ENCODE assay signal across 20 cellular contexts in the genomic region with DNA sequence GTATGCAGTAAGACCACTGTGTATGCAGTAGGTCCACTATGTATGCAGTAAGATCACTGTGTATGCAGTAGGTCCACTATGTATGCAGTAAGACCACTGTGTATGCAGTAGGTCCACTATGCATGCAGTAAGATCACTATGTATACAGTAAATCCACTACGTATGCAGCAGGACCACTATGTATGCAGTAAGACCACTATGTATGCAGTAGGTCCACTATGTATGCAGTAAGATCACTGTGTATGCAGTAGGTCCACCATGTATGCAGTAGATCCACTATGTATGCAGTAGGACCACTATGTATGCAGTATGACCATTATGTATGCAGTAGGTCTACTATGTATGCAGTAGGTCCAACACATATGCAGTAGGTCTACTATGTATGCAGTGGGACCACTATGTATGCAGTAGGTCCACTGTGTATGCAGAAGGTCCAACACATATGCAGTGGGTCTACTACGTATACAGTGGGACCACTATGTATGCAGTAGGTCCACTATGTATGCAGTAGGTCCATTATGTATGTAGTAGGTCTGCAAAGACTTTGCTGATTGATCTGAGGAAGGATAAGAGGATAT.
A peak's percentile ranks its signal among the peaks of the same experiment; 100 is the strongest.
DNase-seq lines count a peak whose midpoint lies in the region; ATAC-seq, FAIRE-seq and TF ChIP-seq lines count a peak whose summit lies in the region.
"Had no signal": no experiment of that assay in that cellular context is flagged by ENCODE, and none has a peak within 500 bp of the region (broad histone marks: within the 10 kb centered on the region; RNA-seq: fewer than 3 reads in every experiment).

No MANE protein-coding gene starts in this region.

- H3K36me3 Mint-ChIP-seq in stimulated activated memory B cell treated with anti-CD40 and anti-IgM and Interleukin-4, amounts not matched to agents 10 μg/mL and 1 μg/mL and 100 μg/mL, for 72 hours: no peaks in the 10 kb centered on the region
- H3K36me3 Mint-ChIP-seq: CD4-positive, CD25-positive, alpha-beta regulatory T cell; CD8-positive, alpha-beta memory T cell had no signal

- H3K27me3 Mint-ChIP-seq in stimulated activated memory B cell treated with anti-CD40 and anti-IgM and Interleukin-4, amounts not matched to agents 10 μg/mL and 1 μg/mL and 100 μg/mL, for 72 hours: no peaks in the 10 kb centered on the region

- no peak for DNase-seq in K562 (ENCODE audit: extremely low read depth in 1 of 4, low spot score in 3 of 4)
- no peak for DNase-seq in NCI-H2081 treated with DMSO at 0.1 percent for 48 hours (lab: John Stamatoyannopoulos, UW)
- no peak for DNase-seq in mucosa of descending colon
- no peak for DNase-seq in 8988T
- DNase-seq: AML-193; C1 segment of cervical spinal cord; CD4-positive, CD25-positive, alpha-beta regulatory T cell; CD8-positive, alpha-beta memory T cell; COR-L47; DMS 273 treated with DMSO at 0.1 percent for 48 hours; GOT3; H7 had no signal

- H3K36me3 ChIP-seq in BLaER1 treated with 17β-estradiol and CSF1 and Interleukin-3, amounts not matched to agents 10 nM and 100 nM: no peaks in the 10 kb centered on the region
- H3K36me3 ChIP-seq in HEK293 (ENCODE audit: control insufficient read depth in 2 of 2, insufficient read depth in 1 of 2, low read length in 2 of 2): no peaks in the 10 kb centered on the region
- no peaks in the 10 kb centered on the region for H3K36me3 ChIP-seq in K562 (ENCODE audit: control insufficient read depth, insufficient read depth, low read length)
- no peaks in the 10 kb centered on the region for H3K36me3 ChIP-seq in mucosa of descending colon (ENCODE audit: low read depth)

- H3K9me1 ChIP-seq in K562 (ENCODE audit: control insufficient read depth, insufficient read depth, low read length): no peaks in the 10 kb centered on the region

- H3K4me1 Mint-ChIP-seq in stimulated activated memory B cell treated with anti-CD40 and anti-IgM and Interleukin-4, amounts not matched to agents 10 μg/mL and 1 μg/mL and 100 μg/mL, for 72 hours: peaks cover 70% of the 10 kb centered on the region

- POLR2A ChIA-PET in HEK293 (lab: Yijun Ruan, JAX): no interaction called here
- POLR2A ChIA-PET in K562 (lab: Yijun Ruan, JAX): no interaction called here

- ATAC-seq in K562 (no peak), mucosa of descending colon (no peak)
- no peak for ATAC-seq in stimulated activated memory B cell treated with anti-CD40 and anti-IgM and Interleukin-4, amounts not matched to agents 10 μg/mL and 1 μg/mL and 100 μg/mL, for 72 hours
- ATAC-seq: A549, HCT116 had no signal

- CTCF ChIA-PET in HEK293 (lab: Yijun Ruan, JAX): no interaction called here
- CTCF ChIA-PET in K562 (lab: Yijun Ruan, JAX; ENCODE audit: low intra/inter-chr PET ratio): no interaction called here

- H3K4me3 ChIP-seq in BLaER1 treated with 17β-estradiol and CSF1 and Interleukin-3, amounts not matched to agents 10 nM and 100 nM: no peak overlapping the region
- H3K4me3 ChIP-seq in HEK293 (ENCODE audit: low read depth, low read length) (no peak overlapping the region), K562 (no peak overlapping the region), mucosa of descending colon (no peak overlapping the region)
- H3K4me3 ChIP-seq: A549 had no signal

- intact Hi-C loops in K562 (cut with micrococcal nuclease) (no loop called here), mucosa of descending colon (cut with DNase I, micrococcal nuclease) (no loop called here)

- TF ChIP-seq POLR2A in K562 (conservative IDR thresholded peaks at IDR 0.05): no peak

- no peak for TF ChIP-seq RAD21 in K562 (CRISPR knock-in tag; conservative IDR thresholded peaks at IDR 0.05 in 1 of 2, IDR thresholded peaks at IDR 0.05 in 1 of 2)

- no peaks in the 10 kb centered on the region for H3K79me2 ChIP-seq in K562 (ENCODE audit: control insufficient read depth, insufficient read depth, low read length)

- peak overlapping the region in 10 of 11 experiments; percentile 0 to 90 (median 72); a peak in 20 of 22 replicates for H3K4me2 ChIP-seq in BLaER1 treated with 17β-estradiol and CSF1 and Interleukin-3, amounts not matched to agents 10 nM and 100 nM
- H3K4me2 ChIP-seq in K562 (ENCODE audit: insufficient read depth, low read length): no peak overlapping the region
- H3K4me2 ChIP-seq: A549, KMS-11 had no signal

- in situ Hi-C loops in K562 (cut with MboI): no loop called here

- no peaks in the 10 kb centered on the region for H3K9me3 Mint-ChIP-seq in stimulated activated memory B cell treated with anti-CD40 and anti-IgM and Interleukin-4, amounts not matched to agents 10 μg/mL and 1 μg/mL and 100 μg/mL, for 72 hours
- H3K9me3 Mint-ChIP-seq: CD8-positive, alpha-beta memory T cell had no signal

- peaks cover 4 to 100% (median 86%) of the 10 kb centered on the region in 10 experiments; a peak in 19 of 20 replicates for H3K4me1 ChIP-seq in BLaER1 treated with 17β-estradiol and CSF1 and Interleukin-3, amounts not matched to agents 10 nM and 100 nM
- H3K4me1 ChIP-seq in HEK293 (ENCODE audit: control insufficient read depth, insufficient read depth, low read length) (no peaks in the 10 kb centered on the region), K562 (replicated peaks in 1 of 2; ENCODE audit: control insufficient read depth in 2 of 2, insufficient read depth in 2 of 2, low read length in 2 of 2) (no peaks in the 10 kb centered on the region), mucosa of descending colon (ENCODE audit: low read depth) (no peaks in the 10 kb centered on the region)
- H3K4me1 ChIP-seq: A549 had no signal

- TF ChIP-seq CTCF in HEK293 (tag by site-specific recombination; IDR thresholded peaks at IDR 0.05) (no peak), K562 (IDR thresholded peaks at IDR 0.05 in 2 of 3, conservative IDR thresholded peaks at IDR 0.05 in 1 of 3; ENCODE audit: insufficient read depth in 2 of 3, low read depth in 1 of 3, low read length in 3 of 3) (no peak), mucosa of descending colon (IDR thresholded peaks at IDR 0.05) (no peak)

- WGBS in K562 (ENCODE audit: insufficient coverage, low coverage, missing lambda C conversion rate): 0% methylated on average over 2 of the region's 2 CpGs

- no TSS peak for BruUV-seq in K562 (replicated peaks; lab: Mats Ljungman, UMichigan)

- no peak overlapping the region for H2AFZ ChIP-seq in K562 (ENCODE audit: low read depth, low read length)

- no peak for TF ChIP-seq EP300 in K562 (IDR thresholded peaks at IDR 0.05; ENCODE audit: low read length)

- FAIRE-seq in K562 (lab: Jason Lieb, UNC): no peak
- FAIRE-seq: A549, G401.6, GM12892 had no signal

- H3K9me3 ChIP-seq in BLaER1 treated with 17β-estradiol and CSF1 and Interleukin-3, amounts not matched to agents 10 nM and 100 nM (replicated peaks in 1 of 11): no peaks in the 10 kb centered on the region
- H3K9me3 ChIP-seq in HEK293 (ENCODE audit: control insufficient read depth, insufficient read depth, low read depth, low read length): no peaks in the 10 kb centered on the region
- no peaks in the 10 kb centered on the region for H3K9me3 ChIP-seq in K562 (replicated peaks; ENCODE audit: control insufficient read depth, insufficient read depth, low read depth, low read length)
- no peaks in the 10 kb centered on the region for H3K9me3 ChIP-seq in mucosa of descending colon
- H3K9me3 ChIP-seq: A549 had no signal

- no peaks in the 10 kb centered on the region; a peak in 1 of 22 replicates for H4K20me1 ChIP-seq in BLaER1 treated with 17β-estradiol and CSF1 and Interleukin-3, amounts not matched to agents 10 nM and 100 nM
- peaks cover 4% of the 10 kb centered on the region for H4K20me1 ChIP-seq in K562 (replicated peaks; ENCODE audit: control insufficient read depth, insufficient read depth, low read length)

- H3K27ac Mint-ChIP-seq in stimulated activated memory B cell treated with anti-CD40 and anti-IgM and Interleukin-4, amounts not matched to agents 10 μg/mL and 1 μg/mL and 100 μg/mL, for 72 hours: peak overlapping the region; percentile 61
- H3K27ac Mint-ChIP-seq: CD4-positive, CD25-positive, alpha-beta regulatory T cell had no signal

- no peak overlapping the region for H3K27ac ChIP-seq in BLaER1 treated with 17β-estradiol and CSF1 and Interleukin-3, amounts not matched to agents 10 nM and 100 nM
- H3K27ac ChIP-seq in HEK293 (ENCODE audit: extremely low read depth, low read depth, low read length) (no peak overlapping the region), K562 (ENCODE audit: extremely low read depth, low read depth, low read length) (no peak overlapping the region)
- H3K27ac ChIP-seq: A549, KMS-11 had no signal

- peaks cover 0 to 21% (median 0%) of the 10 kb centered on the region in 11 experiments; a peak in 7 of 22 replicates for H3K27me3 ChIP-seq in BLaER1 treated with 17β-estradiol and CSF1 and Interleukin-3, amounts not matched to agents 10 nM and 100 nM
- H3K27me3 ChIP-seq in K562 (ENCODE audit: control insufficient read depth in 2 of 2, insufficient read depth in 2 of 2, low read length in 2 of 2): peaks cover 3 to 19% of the 10 kb centered on the region in 2 experiments; a peak in 4 of 5 replicates

- H3K4me3 Mint-ChIP-seq in stimulated activated memory B cell treated with anti-CD40 and anti-IgM and Interleukin-4, amounts not matched to agents 10 μg/mL and 1 μg/mL and 100 μg/mL, for 72 hours: no peak overlapping the region
- H3K4me3 Mint-ChIP-seq: CD4-positive, CD25-positive, alpha-beta regulatory T cell; CD8-positive, alpha-beta memory T cell had no signal

- no peak overlapping the region for H3K9ac ChIP-seq in BLaER1 treated with 17β-estradiol and CSF1 and Interleukin-3, amounts not matched to agents 10 nM and 100 nM
- no peak overlapping the region for H3K9ac ChIP-seq in K562 (ENCODE audit: insufficient read depth in 1 of 2, low read depth in 2 of 2, low read length in 2 of 2)
- H3K9ac ChIP-seq: KMS-11 had no signal

TF ChIP-seq in HEK293, 187 proteins besides CTCF, POLR2A, EP300 and RAD21:
- no peak for TF ChIP-seq ZNF324 (tag by site-specific recombination; IDR thresholded peaks at IDR 0.05)
- TF ChIP-seq ZNF792 (tag by site-specific recombination; IDR thresholded peaks at IDR 0.05): peak; percentile 92

TF ChIP-seq in K562, 482 proteins besides CTCF, POLR2A, EP300 and RAD21:
- TF ChIP-seq ZKSCAN8 (CRISPR knock-in tag; IDR thresholded peaks at IDR 0.05) (peak; percentile 91; the same call in 1 of the 2 replicates), HIVEP1 (CRISPR knock-in tag; IDR thresholded peaks at IDR 0.05) (no peak), JUND (IDR thresholded peaks at IDR 0.05; ENCODE audit: borderline replicate concordance, low read depth, low read length) (no peak), JUND (tag; IDR thresholded peaks at IDR 0.05; ENCODE audit: borderline replicate concordance, low read depth, low read length) (no peak), ZNF695 (CRISPR knock-in tag; IDR thresholded peaks at IDR 0.05) (no peak), CHCHD3 (CRISPR knock-in tag; IDR thresholded peaks at IDR 0.05) (no peak)
